Comparison of ENCODE assay signal across 8 cellular contexts in the genomic region with DNA sequence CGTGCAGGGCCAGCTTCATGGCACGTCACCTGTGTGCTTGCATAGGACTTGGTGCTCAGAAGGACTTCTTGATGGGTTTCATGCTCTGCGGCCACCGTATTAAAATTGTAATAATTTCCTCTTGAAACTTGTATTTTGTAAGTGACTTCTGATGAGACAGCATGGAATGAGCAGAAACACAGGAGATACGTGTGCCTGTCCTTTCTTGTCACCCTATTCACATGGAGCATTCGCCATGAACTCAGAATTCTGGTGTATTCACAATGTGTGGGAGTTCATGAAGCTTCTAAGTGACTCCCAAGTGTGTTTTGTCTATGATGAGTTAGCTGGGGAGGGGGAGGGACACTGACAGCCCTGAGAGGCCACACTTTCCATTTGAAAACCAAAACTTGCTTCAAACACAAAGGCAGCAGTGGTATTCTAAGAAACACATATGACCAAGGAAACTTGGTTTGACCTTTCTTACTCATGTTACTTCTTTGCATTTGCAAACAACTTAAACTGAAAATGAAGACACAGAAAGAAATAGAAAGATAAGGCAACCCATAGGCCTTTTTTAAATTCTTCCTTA.
DNase-seq lines count a peak whose midpoint lies in the region; ATAC-seq and TF ChIP-seq lines count a peak whose summit lies in the region.

No MANE protein-coding gene starts in this region.

- H3K4me3 Mint-ChIP-seq in MCF 10A (ENCODE audit: unreplicated experiment): no peak overlapping the region

- no peak overlapping the region for H3K27ac Mint-ChIP-seq in MCF 10A (ENCODE audit: low read depth, unreplicated experiment)

- no peaks in the 10 kb centered on the region for H3K27me3 Mint-ChIP-seq in MCF 10A (ENCODE audit: insufficient read depth, unreplicated experiment)

- H3K4me1 Mint-ChIP-seq in MCF 10A (ENCODE audit: insufficient read depth, unreplicated experiment): peaks cover 8% of the 10 kb centered on the region

- CTCF ChIA-PET in MCF 10A (lab: Yijun Ruan, JAX): no interaction called here

- BruUV-seq in MCF 10A (replicated peaks; lab: Mats Ljungman, UMichigan): no TSS peak

- peak; percentile 64 for ATAC-seq in GM19025 (IDR thresholded peaks at IDR 0.05; ENCODE audit: low read depth, unreplicated experiment)
- peak; percentile 92 for ATAC-seq in HG02938 (IDR thresholded peaks at IDR 0.05; ENCODE audit: unreplicated experiment)

- intact Hi-C loops in MCF 10A (cut with micrococcal nuclease): no loop called here

- peak; percentile 31 for DNase-seq in activated CD8-positive, alpha-beta memory T cell treated with anti-CD3 and anti-CD28 coated beads, Interleukin-2, amount 50 U/mL, for 24 hours (ENCODE audit: extremely low read depth)
- DNase-seq in stimulated activated CD4-positive, alpha-beta T cell treated with anti-CD3 and anti-CD28 coated beads, Interleukin-2, amount 100 ng/mL, for 48 hours: peak; percentile 34 to 42
- DNase-seq in SW480 (ENCODE audit: low spot score) (no peak), HT-29 (ENCODE audit: low spot score) (no peak), HUDEP-2 (lab: John Stamatoyannopoulos, UW; ENCODE audit: unreplicated experiment in 76 of 76) (no peak), MCF 10A (ENCODE audit: unreplicated experiment) (no peak)

- TF ChIP-seq CTCF in MCF 10A (IDR thresholded peaks at IDR 0.05; ENCODE audit: unreplicated experiment): no peak

- POLR2A ChIA-PET in MCF 10A (lab: Yijun Ruan, JAX): no interaction called here

- H3K36me3 Mint-ChIP-seq in MCF 10A (ENCODE audit: insufficient read depth, unreplicated experiment): no peaks in the 10 kb centered on the region

- no peaks in the 10 kb centered on the region for H3K9me3 Mint-ChIP-seq in MCF 10A (ENCODE audit: unreplicated experiment)

Comparison
In these comparisons a context has a peak if more than half of its experiments do, and no peak if none do; other contexts are left out.
1. DNase-seq: peak in activated CD8-positive, alpha-beta memory T cell treated with anti-CD3 and anti-CD28 coated beads, Interleukin-2, amount 50 U/mL, for 24 hours (single experiment) and stimulated activated CD4-positive, alpha-beta T cell treated with anti-CD3 and anti-CD28 coated beads, Interleukin-2, amount 100 ng/mL, for 48 hours (2 of 2); none in SW480 (single experiment), HT-29 (single experiment), HUDEP-2 (0 of 76) and MCF 10A (single experiment).